Comparison of ENCODE assay signal across 1 cellular context in the genomic region with DNA sequence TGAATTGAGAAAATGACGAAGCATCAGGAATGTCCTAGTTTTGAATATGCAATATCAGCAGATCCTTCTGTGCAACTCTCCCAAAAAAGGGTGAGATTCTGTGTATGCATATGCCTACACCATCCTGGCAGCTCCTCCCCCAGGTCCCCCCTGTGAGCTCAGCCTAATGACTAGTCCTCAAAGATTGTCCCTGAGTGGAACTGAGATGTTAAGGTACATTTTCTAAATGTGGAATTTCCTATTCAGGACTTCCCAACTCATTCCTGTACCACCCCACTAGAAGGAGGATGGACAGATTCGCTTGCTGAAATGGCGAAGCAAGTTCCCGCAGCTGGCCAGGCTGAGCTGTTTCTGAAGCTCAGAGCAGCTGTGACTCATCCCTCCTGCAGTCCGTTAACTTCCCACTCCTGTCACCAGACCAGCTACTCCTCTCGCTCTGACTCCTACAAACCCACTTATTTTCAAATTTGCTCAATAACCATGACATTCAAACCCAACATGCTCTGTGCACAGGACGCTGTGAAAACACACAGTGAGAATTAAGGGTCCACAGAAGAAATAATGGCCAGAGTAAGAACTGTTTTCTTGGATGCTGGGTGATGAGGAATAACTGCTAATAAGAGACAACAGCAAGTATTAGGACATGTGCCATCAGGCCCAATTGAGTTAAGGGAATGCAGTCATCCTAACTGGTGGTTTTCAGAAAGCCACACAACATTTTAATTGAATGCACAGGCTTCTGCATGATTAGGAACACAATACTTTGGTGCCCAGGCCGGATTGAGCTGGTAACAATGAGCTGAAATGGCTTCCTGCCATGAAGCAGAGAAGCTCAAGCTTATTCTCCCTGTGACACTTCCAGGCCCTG.
TF ChIP-seq lines count a peak whose summit lies in the region.

No MANE protein-coding gene starts in this region.

TF ChIP-seq in GM12878, 131 proteins besides CTCF, POLR2A, EP300 and RAD21 (continued from another document and continues in another):
- TF ChIP-seq, protein P1, sequence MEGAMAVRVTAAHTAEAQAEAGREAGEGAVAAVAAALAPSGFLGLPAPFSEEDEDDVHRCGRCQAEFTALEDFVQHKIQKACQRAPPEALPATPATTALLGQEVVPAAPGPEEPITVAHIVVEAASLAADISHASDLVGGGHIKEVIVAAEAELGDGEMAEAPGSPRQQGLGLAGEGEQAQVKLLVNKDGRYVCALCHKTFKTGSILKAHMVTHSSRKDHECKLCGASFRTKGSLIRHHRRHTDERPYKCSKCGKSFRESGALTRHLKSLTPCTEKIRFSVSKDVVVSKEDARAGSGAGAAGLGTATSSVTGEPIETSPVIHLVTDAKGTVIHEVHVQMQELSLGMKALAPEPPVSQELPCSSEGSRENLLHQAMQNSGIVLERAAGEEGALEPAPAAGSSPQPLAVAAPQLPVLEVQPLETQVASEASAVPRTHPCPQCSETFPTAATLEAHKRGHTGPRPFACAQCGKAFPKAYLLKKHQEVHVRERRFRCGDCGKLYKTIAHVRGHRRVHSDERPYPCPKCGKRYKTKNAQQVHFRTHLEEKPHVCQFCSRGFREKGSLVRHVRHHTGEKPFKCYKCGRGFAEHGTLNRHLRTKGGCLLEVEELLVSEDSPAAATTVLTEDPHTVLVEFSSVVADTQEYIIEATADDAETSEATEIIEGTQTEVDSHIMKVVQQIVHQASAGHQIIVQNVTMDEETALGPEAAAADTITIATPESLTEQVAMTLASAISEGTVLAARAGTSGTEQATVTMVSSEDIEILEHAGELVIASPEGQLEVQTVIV (IDR thresholded peaks at IDR 0.05; ENCODE audit: borderline replicate concordance, partially characterized antibody): no peak
- TF ChIP-seq, protein P2, sequence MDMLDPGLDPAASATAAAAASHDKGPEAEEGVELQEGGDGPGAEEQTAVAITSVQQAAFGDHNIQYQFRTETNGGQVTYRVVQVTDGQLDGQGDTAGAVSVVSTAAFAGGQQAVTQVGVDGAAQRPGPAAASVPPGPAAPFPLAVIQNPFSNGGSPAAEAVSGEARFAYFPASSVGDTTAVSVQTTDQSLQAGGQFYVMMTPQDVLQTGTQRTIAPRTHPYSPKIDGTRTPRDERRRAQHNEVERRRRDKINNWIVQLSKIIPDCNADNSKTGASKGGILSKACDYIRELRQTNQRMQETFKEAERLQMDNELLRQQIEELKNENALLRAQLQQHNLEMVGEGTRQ (IDR thresholded peaks at IDR 0.05; ENCODE audit: borderline replicate concordance, low read depth, low read length): no peak
- TF ChIP-seq ZNF384 (IDR thresholded peaks at IDR 0.05; ENCODE audit: borderline replicate concordance, low read depth, low read length): no peak
- TF ChIP-seq RELA (IDR thresholded peaks at IDR 0.05; ENCODE audit: borderline replicate concordance, partially characterized antibody): peak; percentile 63
- TF ChIP-seq GATAD2B (conservative IDR thresholded peaks at IDR 0.05; ENCODE audit: low read depth): peak; percentile 93
- peak in 1 of 2 experiments; percentile 83; a peak in 2 of 4 replicates for TF ChIP-seq SRF (IDR thresholded peaks at IDR 0.05; ENCODE audit: low read depth in 2 of 2, low read length in 2 of 2)
- no peak for TF ChIP-seq MYC (IDR thresholded peaks at IDR 0.05; ENCODE audit: insufficient read depth, insufficient read length, insufficient replicate concordance, low read length, severe bottlenecking)
- peak; percentile 80 for TF ChIP-seq BMI1 (IDR thresholded peaks at IDR 0.05; ENCODE audit: borderline replicate concordance)
- TF ChIP-seq MXI1 (IDR thresholded peaks at IDR 0.05; ENCODE audit: low read depth, low read length): peak; percentile 57; the same call in 1 of the 2 replicates
- peak; percentile 99 for TF ChIP-seq MTA3 (IDR thresholded peaks at IDR 0.05; ENCODE audit: borderline replicate concordance, low read length)
- TF ChIP-seq, protein P3, sequence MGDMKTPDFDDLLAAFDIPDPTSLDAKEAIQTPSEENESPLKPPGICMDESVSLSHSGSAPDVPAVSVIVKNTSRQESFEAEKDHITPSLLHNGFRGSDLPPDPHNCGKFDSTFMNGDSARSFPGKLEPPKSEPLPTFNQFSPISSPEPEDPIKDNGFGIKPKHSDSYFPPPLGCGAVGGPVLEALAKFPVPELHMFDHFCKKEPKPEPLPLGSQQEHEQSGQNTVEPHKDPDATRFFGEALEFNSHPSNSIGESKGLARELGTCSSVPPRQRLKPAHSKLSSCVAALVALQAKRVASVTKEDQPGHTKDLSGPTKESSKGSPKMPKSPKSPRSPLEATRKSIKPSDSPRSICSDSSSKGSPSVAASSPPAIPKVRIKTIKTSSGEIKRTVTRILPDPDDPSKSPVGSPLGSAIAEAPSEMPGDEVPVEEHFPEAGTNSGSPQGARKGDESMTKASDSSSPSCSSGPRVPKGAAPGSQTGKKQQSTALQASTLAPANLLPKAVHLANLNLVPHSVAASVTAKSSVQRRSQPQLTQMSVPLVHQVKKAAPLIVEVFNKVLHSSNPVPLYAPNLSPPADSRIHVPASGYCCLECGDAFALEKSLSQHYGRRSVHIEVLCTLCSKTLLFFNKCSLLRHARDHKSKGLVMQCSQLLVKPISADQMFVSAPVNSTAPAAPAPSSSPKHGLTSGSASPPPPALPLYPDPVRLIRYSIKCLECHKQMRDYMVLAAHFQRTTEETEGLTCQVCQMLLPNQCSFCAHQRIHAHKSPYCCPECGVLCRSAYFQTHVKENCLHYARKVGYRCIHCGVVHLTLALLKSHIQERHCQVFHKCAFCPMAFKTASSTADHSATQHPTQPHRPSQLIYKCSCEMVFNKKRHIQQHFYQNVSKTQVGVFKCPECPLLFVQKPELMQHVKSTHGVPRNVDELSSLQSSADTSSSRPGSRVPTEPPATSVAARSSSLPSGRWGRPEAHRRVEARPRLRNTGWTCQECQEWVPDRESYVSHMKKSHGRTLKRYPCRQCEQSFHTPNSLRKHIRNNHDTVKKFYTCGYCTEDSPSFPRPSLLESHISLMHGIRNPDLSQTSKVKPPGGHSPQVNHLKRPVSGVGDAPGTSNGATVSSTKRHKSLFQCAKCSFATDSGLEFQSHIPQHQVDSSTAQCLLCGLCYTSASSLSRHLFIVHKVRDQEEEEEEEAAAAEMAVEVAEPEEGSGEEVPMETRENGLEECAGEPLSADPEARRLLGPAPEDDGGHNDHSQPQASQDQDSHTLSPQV (IDR thresholded peaks at IDR 0.05): no peak
- TF ChIP-seq, protein P4, sequence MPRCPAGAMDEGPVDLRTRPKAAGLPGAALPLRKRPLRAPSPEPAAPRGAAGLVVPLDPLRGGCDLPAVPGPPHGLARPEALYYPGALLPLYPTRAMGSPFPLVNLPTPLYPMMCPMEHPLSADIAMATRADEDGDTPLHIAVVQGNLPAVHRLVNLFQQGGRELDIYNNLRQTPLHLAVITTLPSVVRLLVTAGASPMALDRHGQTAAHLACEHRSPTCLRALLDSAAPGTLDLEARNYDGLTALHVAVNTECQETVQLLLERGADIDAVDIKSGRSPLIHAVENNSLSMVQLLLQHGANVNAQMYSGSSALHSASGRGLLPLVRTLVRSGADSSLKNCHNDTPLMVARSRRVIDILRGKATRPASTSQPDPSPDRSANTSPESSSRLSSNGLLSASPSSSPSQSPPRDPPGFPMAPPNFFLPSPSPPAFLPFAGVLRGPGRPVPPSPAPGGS (IDR thresholded peaks at IDR 0.05; ENCODE audit: borderline replicate concordance, insufficient read depth, low read depth, low read length, poor library complexity, severe bottlenecking): peak; percentile 99
- no peak for TF ChIP-seq YBX1 (IDR thresholded peaks at IDR 0.05)
- TF ChIP-seq TCF7 (IDR thresholded peaks at IDR 0.05; ENCODE audit: borderline replicate concordance): peak; percentile 72
- peak; percentile 99 for TF ChIP-seq CBX5 (IDR thresholded peaks at IDR 0.05; ENCODE audit: low read depth)
- TF ChIP-seq, protein P5, sequence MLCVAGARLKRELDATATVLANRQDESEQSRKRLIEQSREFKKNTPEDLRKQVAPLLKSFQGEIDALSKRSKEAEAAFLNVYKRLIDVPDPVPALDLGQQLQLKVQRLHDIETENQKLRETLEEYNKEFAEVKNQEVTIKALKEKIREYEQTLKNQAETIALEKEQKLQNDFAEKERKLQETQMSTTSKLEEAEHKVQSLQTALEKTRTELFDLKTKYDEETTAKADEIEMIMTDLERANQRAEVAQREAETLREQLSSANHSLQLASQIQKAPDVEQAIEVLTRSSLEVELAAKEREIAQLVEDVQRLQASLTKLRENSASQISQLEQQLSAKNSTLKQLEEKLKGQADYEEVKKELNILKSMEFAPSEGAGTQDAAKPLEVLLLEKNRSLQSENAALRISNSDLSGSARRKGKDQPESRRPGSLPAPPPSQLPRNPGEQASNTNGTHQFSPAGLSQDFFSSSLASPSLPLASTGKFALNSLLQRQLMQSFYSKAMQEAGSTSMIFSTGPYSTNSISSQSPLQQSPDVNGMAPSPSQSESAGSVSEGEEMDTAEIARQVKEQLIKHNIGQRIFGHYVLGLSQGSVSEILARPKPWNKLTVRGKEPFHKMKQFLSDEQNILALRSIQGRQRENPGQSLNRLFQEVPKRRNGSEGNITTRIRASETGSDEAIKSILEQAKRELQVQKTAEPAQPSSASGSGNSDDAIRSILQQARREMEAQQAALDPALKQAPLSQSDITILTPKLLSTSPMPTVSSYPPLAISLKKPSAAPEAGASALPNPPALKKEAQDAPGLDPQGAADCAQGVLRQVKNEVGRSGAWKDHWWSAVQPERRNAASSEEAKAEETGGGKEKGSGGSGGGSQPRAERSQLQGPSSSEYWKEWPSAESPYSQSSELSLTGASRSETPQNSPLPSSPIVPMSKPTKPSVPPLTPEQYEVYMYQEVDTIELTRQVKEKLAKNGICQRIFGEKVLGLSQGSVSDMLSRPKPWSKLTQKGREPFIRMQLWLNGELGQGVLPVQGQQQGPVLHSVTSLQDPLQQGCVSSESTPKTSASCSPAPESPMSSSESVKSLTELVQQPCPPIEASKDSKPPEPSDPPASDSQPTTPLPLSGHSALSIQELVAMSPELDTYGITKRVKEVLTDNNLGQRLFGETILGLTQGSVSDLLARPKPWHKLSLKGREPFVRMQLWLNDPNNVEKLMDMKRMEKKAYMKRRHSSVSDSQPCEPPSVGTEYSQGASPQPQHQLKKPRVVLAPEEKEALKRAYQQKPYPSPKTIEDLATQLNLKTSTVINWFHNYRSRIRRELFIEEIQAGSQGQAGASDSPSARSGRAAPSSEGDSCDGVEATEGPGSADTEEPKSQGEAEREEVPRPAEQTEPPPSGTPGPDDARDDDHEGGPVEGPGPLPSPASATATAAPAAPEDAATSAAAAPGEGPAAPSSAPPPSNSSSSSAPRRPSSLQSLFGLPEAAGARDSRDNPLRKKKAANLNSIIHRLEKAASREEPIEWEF (IDR thresholded peaks at IDR 0.05; ENCODE audit: insufficient replicate concordance, low read depth, low read length): peak; percentile 54
- TF ChIP-seq NRF1 (conservative IDR thresholded peaks at IDR 0.05; ENCODE audit: low read depth, low read length): no peak
- TF ChIP-seq BACH1 (IDR thresholded peaks at IDR 0.05; ENCODE audit: borderline replicate concordance): peak; percentile 90
- TF ChIP-seq BRCA1 (IDR thresholded peaks at IDR 0.05; ENCODE audit: low read depth, low read length): no peak
- no peak for TF ChIP-seq FOXK2 (IDR thresholded peaks at IDR 0.05)
- TF ChIP-seq, protein P6, sequence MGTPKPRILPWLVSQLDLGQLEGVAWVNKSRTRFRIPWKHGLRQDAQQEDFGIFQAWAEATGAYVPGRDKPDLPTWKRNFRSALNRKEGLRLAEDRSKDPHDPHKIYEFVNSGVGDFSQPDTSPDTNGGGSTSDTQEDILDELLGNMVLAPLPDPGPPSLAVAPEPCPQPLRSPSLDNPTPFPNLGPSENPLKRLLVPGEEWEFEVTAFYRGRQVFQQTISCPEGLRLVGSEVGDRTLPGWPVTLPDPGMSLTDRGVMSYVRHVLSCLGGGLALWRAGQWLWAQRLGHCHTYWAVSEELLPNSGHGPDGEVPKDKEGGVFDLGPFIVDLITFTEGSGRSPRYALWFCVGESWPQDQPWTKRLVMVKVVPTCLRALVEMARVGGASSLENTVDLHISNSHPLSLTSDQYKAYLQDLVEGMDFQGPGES (IDR thresholded peaks at IDR 0.05): no peak
- TF ChIP-seq, protein P7, sequence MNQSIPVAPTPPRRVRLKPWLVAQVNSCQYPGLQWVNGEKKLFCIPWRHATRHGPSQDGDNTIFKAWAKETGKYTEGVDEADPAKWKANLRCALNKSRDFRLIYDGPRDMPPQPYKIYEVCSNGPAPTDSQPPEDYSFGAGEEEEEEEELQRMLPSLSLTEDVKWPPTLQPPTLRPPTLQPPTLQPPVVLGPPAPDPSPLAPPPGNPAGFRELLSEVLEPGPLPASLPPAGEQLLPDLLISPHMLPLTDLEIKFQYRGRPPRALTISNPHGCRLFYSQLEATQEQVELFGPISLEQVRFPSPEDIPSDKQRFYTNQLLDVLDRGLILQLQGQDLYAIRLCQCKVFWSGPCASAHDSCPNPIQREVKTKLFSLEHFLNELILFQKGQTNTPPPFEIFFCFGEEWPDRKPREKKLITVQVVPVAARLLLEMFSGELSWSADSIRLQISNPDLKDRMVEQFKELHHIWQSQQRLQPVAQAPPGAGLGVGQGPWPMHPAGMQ (IDR thresholded peaks at IDR 0.05; ENCODE audit: borderline replicate concordance): no peak
- peak; percentile 100 for TF ChIP-seq BCL11A (IDR thresholded peaks at IDR 0.05; ENCODE audit: low read depth, low read length)
- TF ChIP-seq, protein P8, sequence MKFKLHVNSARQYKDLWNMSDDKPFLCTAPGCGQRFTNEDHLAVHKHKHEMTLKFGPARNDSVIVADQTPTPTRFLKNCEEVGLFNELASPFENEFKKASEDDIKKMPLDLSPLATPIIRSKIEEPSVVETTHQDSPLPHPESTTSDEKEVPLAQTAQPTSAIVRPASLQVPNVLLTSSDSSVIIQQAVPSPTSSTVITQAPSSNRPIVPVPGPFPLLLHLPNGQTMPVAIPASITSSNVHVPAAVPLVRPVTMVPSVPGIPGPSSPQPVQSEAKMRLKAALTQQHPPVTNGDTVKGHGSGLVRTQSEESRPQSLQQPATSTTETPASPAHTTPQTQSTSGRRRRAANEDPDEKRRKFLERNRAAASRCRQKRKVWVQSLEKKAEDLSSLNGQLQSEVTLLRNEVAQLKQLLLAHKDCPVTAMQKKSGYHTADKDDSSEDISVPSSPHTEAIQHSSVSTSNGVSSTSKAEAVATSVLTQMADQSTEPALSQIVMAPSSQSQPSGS (IDR thresholded peaks at IDR 0.05; ENCODE audit: low read length): peak; percentile 99
- TF ChIP-seq BHLHE40 (IDR thresholded peaks at IDR 0.05; ENCODE audit: borderline replicate concordance in 1 of 2, low read depth in 2 of 2, low read length in 1 of 2): peak; percentile 93
- peak; percentile 99 for TF ChIP-seq ZBED1 (IDR thresholded peaks at IDR 0.05; ENCODE audit: borderline replicate concordance)
- TF ChIP-seq NR2F1 (conservative IDR thresholded peaks at IDR 0.05): peak; percentile 92
- no peak for TF ChIP-seq ZZZ3 (IDR thresholded peaks at IDR 0.05; ENCODE audit: control insufficient read depth, insufficient read length, low read depth)
- TF ChIP-seq TARDBP (IDR thresholded peaks at IDR 0.05; ENCODE audit: borderline replicate concordance): 0 out of 2 replicates have a peak, but pooled peaks have one; percentile 75
- TF ChIP-seq EZH2 (IDR thresholded peaks at IDR 0.05; ENCODE audit: borderline replicate concordance, control insufficient read depth, low read depth, low read length): no peak
- TF ChIP-seq ZNF217 (IDR thresholded peaks at IDR 0.05): peak; percentile 99
- peak; percentile 28; the same call in 1 of the 2 replicates for TF ChIP-seq SPI1 (IDR thresholded peaks at IDR 0.05; ENCODE audit: borderline replicate concordance, insufficient read depth, low read depth, low read length)
